Comparison of ENCODE assay signal across 9 cellular contexts in genomic region chr14:21102472-21103164, GRCh38. TPM values are rescaled to one million over a fixed set of nuclear protein-coding genes. Genes with fewer than 3 reads are reported as not detected.
DNase-seq lines count a peak whose midpoint lies in the region; ATAC-seq and TF ChIP-seq lines count a peak whose summit lies in the region.
"Had no signal": no experiment of that assay in that cellular context is flagged by ENCODE, and none has a peak within 500 bp of the region (broad histone marks: within the 10 kb centered on the region; RNA-seq: fewer than 3 reads in every experiment).

No MANE protein-coding gene starts in this region.

- intact Hi-C loops in Caco-2 (cut with micrococcal nuclease; ENCODE audit: unreplicated experiment), result no loop called here
- intact Hi-C loops in natural killer cell (cut with micrococcal nuclease), result loop anchor here (5.0 kb wide), 1 partner anchor 640 kb away; the partner anchor contains the start of gene PIP4P1
- intact Hi-C loops in aorta (cut with DNase I), result no loop called here

- peak overlapping the region; percentile 73 for H3K4me2 ChIP-seq in KMS-11

- H3K9ac ChIP-seq in KMS-11, result no peak overlapping the region; the same call in 1 of the 2 replicates

- DNase-seq in Caco-2, result no peak
- DNase-seq in cardiac fibroblast (ENCODE audit: low read depth in 2 of 2), result no peak
- no peak for DNase-seq in natural killer cell
- no peak for DNase-seq in aorta
- DNase-seq in pons (ENCODE audit: low spot score), result no peak
- no peak for DNase-seq in amniotic stem cell (lab: John Stamatoyannopoulos, UW)

- H3K4me3 ChIP-seq in Caco-2 (ENCODE audit: low read depth, low read length), result peak overlapping the region; percentile 72
- no peak overlapping the region for H3K4me3 ChIP-seq in KMS-11 (IDR thresholded peaks at IDR 0.05; ENCODE audit: insufficient read depth, low read depth, low read length)
- H3K4me3 ChIP-seq in cardiac fibroblast (replicated peaks in 1 of 2; ENCODE audit: low read depth in 2 of 2, low read length in 2 of 2), result peak overlapping the region; percentile 69 to 71
- no peak overlapping the region for H3K4me3 ChIP-seq in aorta (ENCODE audit: low read length in 2 of 2)

- H3K4me1 Mint-ChIP-seq in Caco-2 (ENCODE audit: low read depth, unreplicated experiment) (peaks cover 39% of the 10 kb centered on the region), natural killer cell (peaks cover 34 to 41% of the 10 kb centered on the region in 2 donors)

- no peak overlapping the region for H3K27ac ChIP-seq in KMS-11
- H3K27ac ChIP-seq in aorta (ENCODE audit: low read depth in 1 of 2, low read length in 2 of 2), result no peak overlapping the region

- POLR2A ChIA-PET in Caco-2 (lab: Charles Lee), result no interaction called here

- H3K79me2 ChIP-seq in KMS-11 (ENCODE audit: insufficient read depth, low read depth), result no peaks in the 10 kb centered on the region

- CTCF ChIA-PET in Caco-2 (lab: Charles Lee), result interaction anchor here (0.9 to 3.2 kb wide), 6 partner anchors 9 to 88 kb away, joined by 3 to 127 read pairs (median 46); partner anchors contain the start of gene ARHGEF40

- peak overlapping the region; percentile 36 for H3K27ac Mint-ChIP-seq in Caco-2 (ENCODE audit: unreplicated experiment)
- H3K27ac Mint-ChIP-seq in natural killer cell, result peak overlapping the region; percentile 91 to 95

- H3K4me1 ChIP-seq in Caco-2, result peaks cover 46% of the 10 kb centered on the region
- H3K4me1 ChIP-seq in KMS-11 (ENCODE audit: low read depth, poor library complexity, severe bottlenecking), result peaks cover 50% of the 10 kb centered on the region
- no peaks in the 10 kb centered on the region for H3K4me1 ChIP-seq in aorta (ENCODE audit: control insufficient read depth in 1 of 2, insufficient read depth in 2 of 2, low read length in 2 of 2)

- H2AFZ ChIP-seq in KMS-11 (ENCODE audit: low read depth), result peak overlapping the region; percentile 57; the same call in 1 of the 2 replicates

- no TSS peak for BruUV-seq in Caco-2 (replicated peaks; lab: Mats Ljungman, UMichigan)

- H3K27me3 Mint-ChIP-seq in Caco-2 (ENCODE audit: insufficient read depth, unreplicated experiment), result no peaks in the 10 kb centered on the region
- peaks cover 0 to 4% of the 10 kb centered on the region in 2 donors for H3K27me3 Mint-ChIP-seq in natural killer cell (ENCODE audit: low read depth in 2 of 2)

- ATAC-seq in natural killer cell (no peak), aorta (ENCODE audit: low FRiP score) (no peak), HG02798 (IDR thresholded peaks at IDR 0.05; ENCODE audit: poor library complexity, unreplicated experiment) (no peak)

- H3K4me3 Mint-ChIP-seq in Caco-2 (ENCODE audit: unreplicated experiment) (peak overlapping the region; percentile 87), natural killer cell (peak overlapping the region; percentile 92)

- H3K36me3 ChIP-seq in Caco-2 (ENCODE audit: control insufficient read depth, insufficient read depth, low read length), result no peaks in the 10 kb centered on the region
- H3K36me3 ChIP-seq in KMS-11 (ENCODE audit: insufficient read depth), result no peaks in the 10 kb centered on the region
- H3K36me3 ChIP-seq in aorta (ENCODE audit: control insufficient read depth in 1 of 2, insufficient read depth in 2 of 2, low read length in 1 of 2), result no peaks in the 10 kb centered on the region

- H3K27me3 ChIP-seq in Caco-2 (replicated peaks; ENCODE audit: control insufficient read depth, insufficient read depth, low read length) (no peaks in the 10 kb centered on the region), KMS-11 (ENCODE audit: insufficient read depth, low read depth) (no peaks in the 10 kb centered on the region), aorta (ENCODE audit: control insufficient read depth in 1 of 2, insufficient read depth in 2 of 2, low read length in 1 of 2) (no peaks in the 10 kb centered on the region)

- H3K9me3 Mint-ChIP-seq in Caco-2 (ENCODE audit: unreplicated experiment) (no peaks in the 10 kb centered on the region), natural killer cell (no peaks in the 10 kb centered on the region)

- H3K36me3 Mint-ChIP-seq in Caco-2 (ENCODE audit: insufficient read depth, unreplicated experiment) (peaks cover 25% of the 10 kb centered on the region), natural killer cell (no peaks in the 10 kb centered on the region)

- WGBS in aorta, 2 donors, result 40 to 48% methylated on average over 3 of the region's 3 CpGs

- H4K20me1 ChIP-seq in KMS-11 (ENCODE audit: insufficient read depth), result no peaks in the 10 kb centered on the region

- no peak for TF ChIP-seq CTCF in Caco-2 (IDR thresholded peaks at IDR 0.05; ENCODE audit: insufficient read depth in 1 of 2, low read depth in 1 of 2, low read length in 1 of 2, severe bottlenecking in 1 of 2, unreplicated experiment in 1 of 2)
- TF ChIP-seq CTCF in KMS-11 (conservative IDR thresholded peaks at IDR 0.05; ENCODE audit: low read depth, low read length), result no peak
- no peak for TF ChIP-seq CTCF in cardiac fibroblast (IDR thresholded peaks at IDR 0.05; ENCODE audit: low read depth, low read length)
- TF ChIP-seq CTCF in natural killer cell (IDR thresholded peaks at IDR 0.05), result no peak

- H3K9me3 ChIP-seq in Caco-2 (no peaks in the 10 kb centered on the region), aorta (ENCODE audit: control insufficient read depth, low read length) (no peaks in the 10 kb centered on the region)

RNA-seq across cellular contexts. Expression of gene TMEM253, which starts 1.8 kb away (rescaled TPM):
- 0.98 and 1.0 TPM in 2 replicates for total RNA-seq in Caco-2 (2022)
- total RNA-seq in natural killer cell, result under 1 TPM in 1 of 3 donors, not detected in 2; 0.40 TPM
- total RNA-seq in aorta, result not detected
- 1 to 10 TPM in 1 of 2 donors, under 1 TPM in 1; 0.64 to 6.4 TPM for polyA plus RNA-seq in aorta

RNA-seq across cellular contexts. Expression of gene ZNF219, which starts 4.2 kb away (rescaled TPM):
- total RNA-seq in Caco-2 (2022) (34.1 and 35.2 TPM in 2 replicates), natural killer cell (1 to 10 TPM; 5.6 to 8.4 (median 7.7) TPM), aorta (10 to 100 TPM; 33.0 to 41.3 TPM)
- polyA plus RNA-seq in aorta, result 10 to 100 TPM; 24.5 to 39.4 TPM

RNA-seq across cellular contexts. Expression of gene ARHGEF40, which starts 32.5 kb away (rescaled TPM):
- total RNA-seq in Caco-2 (2022) (6.5 and 7.1 TPM in 2 replicates), natural killer cell (1 to 10 TPM; 4.4 to 6.9 (median 6.0) TPM), aorta (10 to 100 TPM; 40.5 to 68.3 TPM)
- polyA plus RNA-seq in aorta, result 10 to 100 TPM in 1 of 2 donors, 1 to 10 TPM in 1; 5.4 to 24.3 TPM

RNA-seq across cellular contexts. Expression of gene RNASE8, which starts 45.0 kb away (rescaled TPM):
- total RNA-seq in Caco-2 (2022), result not detected in 2 replicates
- not detected for total RNA-seq in natural killer cell
- not detected for total RNA-seq in aorta
- polyA plus RNA-seq in aorta, result under 1 TPM in 1 of 2 donors, not detected in 1; 1.00 TPM
- polyA plus RNA-seq: adipose tissue had no signal

RNA-seq across cellular contexts. Expression of gene OR5AU1, which starts 53.2 kb away (rescaled TPM):
- not detected in 2 replicates for total RNA-seq in Caco-2 (2022)
- total RNA-seq in natural killer cell, result not detected
- total RNA-seq in aorta, result not detected
- not detected for polyA plus RNA-seq in aorta
- polyA plus RNA-seq: adipose tissue had no signal

Comparison
In these comparisons a context has a peak if more than half of its experiments do, and no peak if none do; other contexts are left out.
1. H3K4me3 ChIP-seq: peak in Caco-2 (single experiment) and cardiac fibroblast (2 of 2); none in KMS-11 (single experiment) and aorta (0 of 2).